ENCODE assay signal across 1 cellular context in the genomic region with DNA sequence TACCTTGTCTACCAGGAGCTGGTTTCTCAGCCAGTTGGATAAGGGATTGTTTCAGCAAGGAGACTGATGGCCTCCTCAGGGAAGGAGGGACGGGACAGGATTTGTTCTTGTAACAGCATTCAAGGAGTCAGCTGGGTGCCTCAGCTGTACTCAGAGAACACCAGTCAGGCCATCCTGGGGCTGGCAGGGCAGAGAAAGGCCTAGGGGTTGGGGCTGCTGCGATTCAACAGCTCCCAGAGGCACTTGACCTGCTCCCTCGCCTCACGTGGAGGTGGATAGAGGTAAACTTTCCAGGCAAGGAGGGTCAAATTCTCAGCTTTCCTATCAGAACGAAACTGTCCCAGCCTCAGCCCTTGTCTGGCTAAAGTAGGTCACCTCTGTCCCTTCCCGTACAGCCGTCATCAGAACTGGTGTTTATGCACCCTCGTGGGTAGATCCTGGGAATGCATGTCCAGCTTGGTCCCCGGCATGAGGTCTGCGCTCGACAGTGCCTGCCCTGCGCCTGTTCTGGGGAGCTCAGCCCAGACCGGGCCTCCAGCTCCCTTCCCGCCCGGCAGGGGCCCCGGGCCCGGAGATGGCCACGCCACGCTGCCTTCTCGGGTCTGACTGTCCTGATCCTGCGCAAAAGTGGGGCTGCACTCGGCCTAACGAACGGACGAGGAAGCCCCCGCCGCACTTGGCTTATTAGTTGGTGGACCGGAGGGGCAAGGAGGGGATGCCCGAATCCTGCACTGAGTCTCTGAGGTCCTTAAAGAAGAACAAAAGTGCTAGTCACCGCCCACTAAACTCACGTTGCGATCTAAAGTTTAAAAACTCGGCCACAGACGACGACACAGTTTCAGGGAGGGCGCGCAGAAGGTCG.
TF ChIP-seq lines count a peak whose summit lies in the region.

No MANE protein-coding gene starts in this region.

TF ChIP-seq in K562, 482 proteins besides CTCF, POLR2A, EP300 and RAD21 (continued from another document and continues in another):
- TF ChIP-seq, protein P1, sequence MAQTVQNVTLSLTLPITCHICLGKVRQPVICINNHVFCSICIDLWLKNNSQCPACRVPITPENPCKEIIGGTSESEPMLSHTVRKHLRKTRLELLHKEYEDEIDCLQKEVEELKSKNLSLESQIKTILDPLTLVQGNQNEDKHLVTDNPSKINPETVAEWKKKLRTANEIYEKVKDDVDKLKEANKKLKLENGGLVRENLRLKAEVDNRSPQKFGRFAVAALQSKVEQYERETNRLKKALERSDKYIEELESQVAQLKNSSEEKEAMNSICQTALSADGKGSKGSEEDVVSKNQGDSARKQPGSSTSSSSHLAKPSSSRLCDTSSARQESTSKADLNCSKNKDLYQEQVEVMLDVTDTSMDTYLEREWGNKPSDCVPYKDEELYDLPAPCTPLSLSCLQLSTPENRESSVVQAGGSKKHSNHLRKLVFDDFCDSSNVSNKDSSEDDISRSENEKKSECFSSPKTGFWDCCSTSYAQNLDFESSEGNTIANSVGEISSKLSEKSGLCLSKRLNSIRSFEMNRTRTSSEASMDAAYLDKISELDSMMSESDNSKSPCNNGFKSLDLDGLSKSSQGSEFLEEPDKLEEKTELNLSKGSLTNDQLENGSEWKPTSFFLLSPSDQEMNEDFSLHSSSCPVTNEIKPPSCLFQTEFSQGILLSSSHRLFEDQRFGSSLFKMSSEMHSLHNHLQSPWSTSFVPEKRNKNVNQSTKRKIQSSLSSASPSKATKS (CRISPR knock-in tag; IDR thresholded peaks at IDR 0.05): no peak
- TF ChIP-seq, protein P2, sequence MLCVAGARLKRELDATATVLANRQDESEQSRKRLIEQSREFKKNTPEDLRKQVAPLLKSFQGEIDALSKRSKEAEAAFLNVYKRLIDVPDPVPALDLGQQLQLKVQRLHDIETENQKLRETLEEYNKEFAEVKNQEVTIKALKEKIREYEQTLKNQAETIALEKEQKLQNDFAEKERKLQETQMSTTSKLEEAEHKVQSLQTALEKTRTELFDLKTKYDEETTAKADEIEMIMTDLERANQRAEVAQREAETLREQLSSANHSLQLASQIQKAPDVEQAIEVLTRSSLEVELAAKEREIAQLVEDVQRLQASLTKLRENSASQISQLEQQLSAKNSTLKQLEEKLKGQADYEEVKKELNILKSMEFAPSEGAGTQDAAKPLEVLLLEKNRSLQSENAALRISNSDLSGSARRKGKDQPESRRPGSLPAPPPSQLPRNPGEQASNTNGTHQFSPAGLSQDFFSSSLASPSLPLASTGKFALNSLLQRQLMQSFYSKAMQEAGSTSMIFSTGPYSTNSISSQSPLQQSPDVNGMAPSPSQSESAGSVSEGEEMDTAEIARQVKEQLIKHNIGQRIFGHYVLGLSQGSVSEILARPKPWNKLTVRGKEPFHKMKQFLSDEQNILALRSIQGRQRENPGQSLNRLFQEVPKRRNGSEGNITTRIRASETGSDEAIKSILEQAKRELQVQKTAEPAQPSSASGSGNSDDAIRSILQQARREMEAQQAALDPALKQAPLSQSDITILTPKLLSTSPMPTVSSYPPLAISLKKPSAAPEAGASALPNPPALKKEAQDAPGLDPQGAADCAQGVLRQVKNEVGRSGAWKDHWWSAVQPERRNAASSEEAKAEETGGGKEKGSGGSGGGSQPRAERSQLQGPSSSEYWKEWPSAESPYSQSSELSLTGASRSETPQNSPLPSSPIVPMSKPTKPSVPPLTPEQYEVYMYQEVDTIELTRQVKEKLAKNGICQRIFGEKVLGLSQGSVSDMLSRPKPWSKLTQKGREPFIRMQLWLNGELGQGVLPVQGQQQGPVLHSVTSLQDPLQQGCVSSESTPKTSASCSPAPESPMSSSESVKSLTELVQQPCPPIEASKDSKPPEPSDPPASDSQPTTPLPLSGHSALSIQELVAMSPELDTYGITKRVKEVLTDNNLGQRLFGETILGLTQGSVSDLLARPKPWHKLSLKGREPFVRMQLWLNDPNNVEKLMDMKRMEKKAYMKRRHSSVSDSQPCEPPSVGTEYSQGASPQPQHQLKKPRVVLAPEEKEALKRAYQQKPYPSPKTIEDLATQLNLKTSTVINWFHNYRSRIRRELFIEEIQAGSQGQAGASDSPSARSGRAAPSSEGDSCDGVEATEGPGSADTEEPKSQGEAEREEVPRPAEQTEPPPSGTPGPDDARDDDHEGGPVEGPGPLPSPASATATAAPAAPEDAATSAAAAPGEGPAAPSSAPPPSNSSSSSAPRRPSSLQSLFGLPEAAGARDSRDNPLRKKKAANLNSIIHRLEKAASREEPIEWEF (CRISPR knock-in tag; IDR thresholded peaks at IDR 0.05): no peak
- TF ChIP-seq, protein P3, sequence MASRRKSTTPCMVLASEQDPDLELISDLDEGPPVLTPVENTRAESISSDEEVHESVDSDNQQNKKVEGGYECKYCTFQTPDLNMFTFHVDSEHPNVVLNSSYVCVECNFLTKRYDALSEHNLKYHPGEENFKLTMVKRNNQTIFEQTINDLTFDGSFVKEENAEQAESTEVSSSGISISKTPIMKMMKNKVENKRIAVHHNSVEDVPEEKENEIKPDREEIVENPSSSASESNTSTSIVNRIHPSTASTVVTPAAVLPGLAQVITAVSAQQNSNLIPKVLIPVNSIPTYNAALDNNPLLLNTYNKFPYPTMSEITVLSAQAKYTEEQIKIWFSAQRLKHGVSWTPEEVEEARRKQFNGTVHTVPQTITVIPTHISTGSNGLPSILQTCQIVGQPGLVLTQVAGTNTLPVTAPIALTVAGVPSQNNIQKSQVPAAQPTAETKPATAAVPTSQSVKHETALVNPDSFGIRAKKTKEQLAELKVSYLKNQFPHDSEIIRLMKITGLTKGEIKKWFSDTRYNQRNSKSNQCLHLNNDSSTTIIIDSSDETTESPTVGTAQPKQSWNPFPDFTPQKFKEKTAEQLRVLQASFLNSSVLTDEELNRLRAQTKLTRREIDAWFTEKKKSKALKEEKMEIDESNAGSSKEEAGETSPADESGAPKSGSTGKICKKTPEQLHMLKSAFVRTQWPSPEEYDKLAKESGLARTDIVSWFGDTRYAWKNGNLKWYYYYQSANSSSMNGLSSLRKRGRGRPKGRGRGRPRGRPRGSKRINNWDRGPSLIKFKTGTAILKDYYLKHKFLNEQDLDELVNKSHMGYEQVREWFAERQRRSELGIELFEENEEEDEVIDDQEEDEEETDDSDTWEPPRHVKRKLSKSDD (conservative IDR thresholded peaks at IDR 0.05; ENCODE audit: low read length): no peak
- TF ChIP-seq EGR1 (conservative IDR thresholded peaks at IDR 0.05) (no peak), NFE2 (IDR thresholded peaks at IDR 0.05; ENCODE audit: low read depth) (no peak), SIN3B (IDR thresholded peaks at IDR 0.05; ENCODE audit: low read depth) (no peak), PHF20 (IDR thresholded peaks at IDR 0.05; ENCODE audit: partially characterized antibody) (no peak), CHD1 (IDR thresholded peaks at IDR 0.05; ENCODE audit: low read length) (peak; percentile 47), POLR2B (IDR thresholded peaks at IDR 0.05; ENCODE audit: low read depth, partially characterized antibody) (no peak), CREBBP (IDR thresholded peaks at IDR 0.05; ENCODE audit: low read depth, low read length) (no peak), FOXA3 (CRISPR knock-in tag; conservative IDR thresholded peaks at IDR 0.05 in 1 of 2, IDR thresholded peaks at IDR 0.05 in 1 of 2) (no peak), PHF8 (IDR thresholded peaks at IDR 0.05; ENCODE audit: borderline replicate concordance, low read length) (no peak)
- TF ChIP-seq, protein P4, sequence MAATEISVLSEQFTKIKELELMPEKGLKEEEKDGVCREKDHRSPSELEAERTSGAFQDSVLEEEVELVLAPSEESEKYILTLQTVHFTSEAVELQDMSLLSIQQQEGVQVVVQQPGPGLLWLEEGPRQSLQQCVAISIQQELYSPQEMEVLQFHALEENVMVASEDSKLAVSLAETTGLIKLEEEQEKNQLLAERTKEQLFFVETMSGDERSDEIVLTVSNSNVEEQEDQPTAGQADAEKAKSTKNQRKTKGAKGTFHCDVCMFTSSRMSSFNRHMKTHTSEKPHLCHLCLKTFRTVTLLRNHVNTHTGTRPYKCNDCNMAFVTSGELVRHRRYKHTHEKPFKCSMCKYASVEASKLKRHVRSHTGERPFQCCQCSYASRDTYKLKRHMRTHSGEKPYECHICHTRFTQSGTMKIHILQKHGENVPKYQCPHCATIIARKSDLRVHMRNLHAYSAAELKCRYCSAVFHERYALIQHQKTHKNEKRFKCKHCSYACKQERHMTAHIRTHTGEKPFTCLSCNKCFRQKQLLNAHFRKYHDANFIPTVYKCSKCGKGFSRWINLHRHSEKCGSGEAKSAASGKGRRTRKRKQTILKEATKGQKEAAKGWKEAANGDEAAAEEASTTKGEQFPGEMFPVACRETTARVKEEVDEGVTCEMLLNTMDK (IDR thresholded peaks at IDR 0.05; ENCODE audit: borderline replicate concordance, insufficient read depth, low read depth, low read length, poor library complexity, severe bottlenecking): no peak
- TF ChIP-seq, protein P5, sequence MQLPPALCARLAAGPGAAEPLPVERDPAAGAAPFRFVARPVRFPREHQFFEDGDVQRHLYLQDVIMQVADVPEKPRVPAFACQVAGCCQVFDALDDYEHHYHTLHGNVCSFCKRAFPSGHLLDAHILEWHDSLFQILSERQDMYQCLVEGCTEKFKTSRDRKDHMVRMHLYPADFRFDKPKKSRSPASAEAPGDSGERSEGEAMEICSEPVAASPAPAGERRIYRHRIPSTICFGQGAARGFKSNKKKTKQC (CRISPR knock-in tag; IDR thresholded peaks at IDR 0.05): peak; percentile 64; the same call in 1 of the 2 replicates
- TF ChIP-seq, protein P6, sequence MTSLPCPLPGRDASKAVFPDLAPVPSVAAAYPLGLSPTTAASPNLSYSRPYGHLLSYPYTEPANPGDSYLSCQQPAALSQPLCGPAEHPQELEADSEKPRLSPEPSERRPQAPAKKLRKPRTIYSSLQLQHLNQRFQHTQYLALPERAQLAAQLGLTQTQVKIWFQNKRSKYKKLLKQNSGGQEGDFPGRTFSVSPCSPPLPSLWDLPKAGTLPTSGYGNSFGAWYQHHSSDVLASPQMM (CRISPR knock-in tag; IDR thresholded peaks at IDR 0.05): no peak
- TF ChIP-seq, protein P7, sequence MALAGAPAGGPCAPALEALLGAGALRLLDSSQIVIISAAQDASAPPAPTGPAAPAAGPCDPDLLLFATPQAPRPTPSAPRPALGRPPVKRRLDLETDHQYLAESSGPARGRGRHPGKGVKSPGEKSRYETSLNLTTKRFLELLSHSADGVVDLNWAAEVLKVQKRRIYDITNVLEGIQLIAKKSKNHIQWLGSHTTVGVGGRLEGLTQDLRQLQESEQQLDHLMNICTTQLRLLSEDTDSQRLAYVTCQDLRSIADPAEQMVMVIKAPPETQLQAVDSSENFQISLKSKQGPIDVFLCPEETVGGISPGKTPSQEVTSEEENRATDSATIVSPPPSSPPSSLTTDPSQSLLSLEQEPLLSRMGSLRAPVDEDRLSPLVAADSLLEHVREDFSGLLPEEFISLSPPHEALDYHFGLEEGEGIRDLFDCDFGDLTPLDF (CRISPR knock-in tag; IDR thresholded peaks at IDR 0.05): peak; percentile 38; the same call in 1 of the 2 replicates
- TF ChIP-seq, protein P8, sequence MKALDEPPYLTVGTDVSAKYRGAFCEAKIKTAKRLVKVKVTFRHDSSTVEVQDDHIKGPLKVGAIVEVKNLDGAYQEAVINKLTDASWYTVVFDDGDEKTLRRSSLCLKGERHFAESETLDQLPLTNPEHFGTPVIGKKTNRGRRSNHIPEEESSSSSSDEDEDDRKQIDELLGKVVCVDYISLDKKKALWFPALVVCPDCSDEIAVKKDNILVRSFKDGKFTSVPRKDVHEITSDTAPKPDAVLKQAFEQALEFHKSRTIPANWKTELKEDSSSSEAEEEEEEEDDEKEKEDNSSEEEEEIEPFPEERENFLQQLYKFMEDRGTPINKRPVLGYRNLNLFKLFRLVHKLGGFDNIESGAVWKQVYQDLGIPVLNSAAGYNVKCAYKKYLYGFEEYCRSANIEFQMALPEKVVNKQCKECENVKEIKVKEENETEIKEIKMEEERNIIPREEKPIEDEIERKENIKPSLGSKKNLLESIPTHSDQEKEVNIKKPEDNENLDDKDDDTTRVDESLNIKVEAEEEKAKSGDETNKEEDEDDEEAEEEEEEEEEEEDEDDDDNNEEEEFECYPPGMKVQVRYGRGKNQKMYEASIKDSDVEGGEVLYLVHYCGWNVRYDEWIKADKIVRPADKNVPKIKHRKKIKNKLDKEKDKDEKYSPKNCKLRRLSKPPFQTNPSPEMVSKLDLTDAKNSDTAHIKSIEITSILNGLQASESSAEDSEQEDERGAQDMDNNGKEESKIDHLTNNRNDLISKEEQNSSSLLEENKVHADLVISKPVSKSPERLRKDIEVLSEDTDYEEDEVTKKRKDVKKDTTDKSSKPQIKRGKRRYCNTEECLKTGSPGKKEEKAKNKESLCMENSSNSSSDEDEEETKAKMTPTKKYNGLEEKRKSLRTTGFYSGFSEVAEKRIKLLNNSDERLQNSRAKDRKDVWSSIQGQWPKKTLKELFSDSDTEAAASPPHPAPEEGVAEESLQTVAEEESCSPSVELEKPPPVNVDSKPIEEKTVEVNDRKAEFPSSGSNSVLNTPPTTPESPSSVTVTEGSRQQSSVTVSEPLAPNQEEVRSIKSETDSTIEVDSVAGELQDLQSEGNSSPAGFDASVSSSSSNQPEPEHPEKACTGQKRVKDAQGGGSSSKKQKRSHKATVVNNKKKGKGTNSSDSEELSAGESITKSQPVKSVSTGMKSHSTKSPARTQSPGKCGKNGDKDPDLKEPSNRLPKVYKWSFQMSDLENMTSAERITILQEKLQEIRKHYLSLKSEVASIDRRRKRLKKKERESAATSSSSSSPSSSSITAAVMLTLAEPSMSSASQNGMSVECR (CRISPR knock-in tag; IDR thresholded peaks at IDR 0.05): no peak; the same call in 1 of the 2 replicates
- TF ChIP-seq, protein P9, sequence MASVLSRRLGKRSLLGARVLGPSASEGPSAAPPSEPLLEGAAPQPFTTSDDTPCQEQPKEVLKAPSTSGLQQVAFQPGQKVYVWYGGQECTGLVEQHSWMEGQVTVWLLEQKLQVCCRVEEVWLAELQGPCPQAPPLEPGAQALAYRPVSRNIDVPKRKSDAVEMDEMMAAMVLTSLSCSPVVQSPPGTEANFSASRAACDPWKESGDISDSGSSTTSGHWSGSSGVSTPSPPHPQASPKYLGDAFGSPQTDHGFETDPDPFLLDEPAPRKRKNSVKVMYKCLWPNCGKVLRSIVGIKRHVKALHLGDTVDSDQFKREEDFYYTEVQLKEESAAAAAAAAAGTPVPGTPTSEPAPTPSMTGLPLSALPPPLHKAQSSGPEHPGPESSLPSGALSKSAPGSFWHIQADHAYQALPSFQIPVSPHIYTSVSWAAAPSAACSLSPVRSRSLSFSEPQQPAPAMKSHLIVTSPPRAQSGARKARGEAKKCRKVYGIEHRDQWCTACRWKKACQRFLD (CRISPR knock-in tag; IDR thresholded peaks at IDR 0.05): peak; percentile 65; the same call in 1 of the 2 replicates
